ENCODE assay signal across 11 cellular contexts in the genomic region with DNA sequence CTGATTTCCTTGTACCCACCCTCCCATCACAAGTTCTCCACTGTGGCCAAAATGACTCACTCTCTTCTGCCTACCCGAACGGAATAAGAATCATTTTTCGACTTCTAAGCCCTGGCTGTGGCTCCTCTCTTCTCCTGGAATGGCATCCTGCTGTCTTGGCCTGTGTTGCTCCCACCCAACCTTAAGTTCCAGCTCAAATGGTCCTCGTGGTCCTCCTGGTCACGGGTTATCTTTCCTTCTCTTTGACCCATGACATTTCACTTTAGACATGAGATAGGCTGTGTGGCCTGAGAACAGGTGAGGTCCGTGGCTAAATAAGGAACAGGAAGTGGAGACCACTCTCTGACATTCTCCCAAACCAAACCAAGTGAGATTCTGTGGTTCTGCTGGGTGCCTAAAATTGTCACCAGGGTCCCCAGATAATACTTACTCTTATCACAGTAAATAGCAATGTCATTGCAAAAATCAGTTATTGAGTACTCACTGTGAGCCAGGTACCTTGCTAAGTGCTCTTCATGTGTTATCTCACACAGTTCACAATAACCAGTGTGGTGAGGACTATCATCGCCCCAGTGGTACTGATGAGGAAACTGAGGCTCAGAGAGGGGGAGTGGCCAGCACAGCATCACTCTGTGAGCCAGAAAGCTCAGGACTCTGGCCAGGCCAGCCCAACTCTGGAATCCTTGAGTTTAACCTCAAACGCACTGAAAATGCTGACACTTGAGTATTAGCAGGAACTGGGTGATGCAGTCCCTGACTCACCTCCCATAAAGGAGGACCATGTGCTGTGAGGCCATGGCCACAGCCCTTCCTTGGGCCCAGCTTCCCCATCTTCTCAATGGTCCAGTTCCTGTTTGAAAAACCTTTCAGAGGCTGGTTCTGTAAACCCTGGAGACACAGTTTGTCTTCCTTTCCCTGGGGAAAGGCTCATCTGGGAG.
A peak's percentile ranks its signal among the peaks of the same experiment; 100 is the strongest.
DNase-seq lines count a peak whose midpoint lies in the region; ATAC-seq and FAIRE-seq lines count a peak whose summit lies in the region.
"Had no signal": no experiment of that assay in that cellular context is flagged by ENCODE, and none has a peak within 500 bp of the region (broad histone marks: within the 10 kb centered on the region; RNA-seq: fewer than 3 reads in every experiment).

No MANE protein-coding gene starts in this region.

- H3K9me3 ChIP-seq in BLaER1 treated with 17β-estradiol and CSF1 and Interleukin-3, amounts not matched to agents 10 nM and 100 nM (replicated peaks in 1 of 11): peaks cover 29 to 44% (median 41%) of the 10 kb centered on the region in 11 experiments

- H3K9ac ChIP-seq in BLaER1 treated with 17β-estradiol and CSF1 and Interleukin-3, amounts not matched to agents 10 nM and 100 nM: peak overlapping the region in 4 of 11 experiments; percentile 70 to 90 (median 82); a peak in 9 of 22 replicates

- H3K4me2 ChIP-seq in BLaER1 treated with 17β-estradiol and CSF1 and Interleukin-3, amounts not matched to agents 10 nM and 100 nM: peak overlapping the region; percentile 35 to 91 (median 86)

- FAIRE-seq in RCC 7860 (lab: Jason Lieb, UNC): peak; percentile 61
- FAIRE-seq: GM12878 had no signal

- H3K27me3 ChIP-seq in BLaER1 treated with 17β-estradiol and CSF1 and Interleukin-3, amounts not matched to agents 10 nM and 100 nM: peaks cover 0 to 26% (median 5%) of the 10 kb centered on the region in 11 experiments; a peak in 7 of 22 replicates

- no peaks in the 10 kb centered on the region for H4K20me1 ChIP-seq in BLaER1 treated with 17β-estradiol and CSF1 and Interleukin-3, amounts not matched to agents 10 nM and 100 nM

- ATAC-seq in GM21526 (IDR thresholded peaks at IDR 0.05; ENCODE audit: low FRiP score, unreplicated experiment): no peak
- ATAC-seq: GM12878 had no signal

- DNase-seq in RCC 7860 (ENCODE audit: low spot score): peak; percentile 65
- DNase-seq in epithelial cell of prostate (ENCODE audit: low read depth, low spot score): no peak
- peak; percentile 78 for DNase-seq in mesenteric fat pad (ENCODE audit: low spot score)
- DNase-seq in DMS79 treated with DMSO at 0.1 percent for 48 hours (lab: John Stamatoyannopoulos, UW): no peak
- no peak for DNase-seq in SHP77 (lab: John Stamatoyannopoulos, UW)
- DNase-seq in dedifferentiated amniotic fluid mesenchymal stem cell (ENCODE audit: extremely low spot score): no peak
- DNase-seq: NCI-H1092 treated with DMSO at 0.1 percent for 48 hours; stimulated activated CD4-positive, alpha-beta T cell treated with anti-CD3 and anti-CD28 coated beads, Interleukin-12 subunit alpha, Interleukin-12 subunit beta, amount 100 ng/mL, for 4 hours had no signal

- H3K36me3 ChIP-seq in BLaER1 treated with 17β-estradiol and CSF1 and Interleukin-3, amounts not matched to agents 10 nM and 100 nM: peaks cover 0 to 3% (median 0%) of the 10 kb centered on the region in 11 experiments; a peak in 1 of 22 replicates

- peaks cover 53 to 95% (median 78%) of the 10 kb centered on the region in 10 experiments for H3K4me1 ChIP-seq in BLaER1 treated with 17β-estradiol and CSF1 and Interleukin-3, amounts not matched to agents 10 nM and 100 nM

- H3K4me3 ChIP-seq in BLaER1 treated with 17β-estradiol and CSF1 and Interleukin-3, amounts not matched to agents 10 nM and 100 nM: no peak overlapping the region
- H3K4me3 ChIP-seq: GM12878 had no signal

- H3K27ac ChIP-seq in BLaER1 treated with 17β-estradiol and CSF1 and Interleukin-3, amounts not matched to agents 10 nM and 100 nM: peak overlapping the region in 9 of 11 experiments; percentile 22 to 98 (median 75); a peak in 17 of 22 replicates
- peak overlapping the region; percentile 57 for H3K27ac ChIP-seq in epithelial cell of prostate

Comparison
In these comparisons a context has a peak if more than half of its experiments do, and no peak if none do; other contexts are left out.
1. DNase-seq: peak in RCC 7860 (single experiment) and mesenteric fat pad (single experiment); none in epithelial cell of prostate (single experiment), DMS79 treated with DMSO at 0.1 percent for 48 hours (single experiment), SHP77 (0 of 2) and dedifferentiated amniotic fluid mesenchymal stem cell (single experiment).